21 cellular contexts compared by ENCODE assay signal in the genomic region with DNA sequence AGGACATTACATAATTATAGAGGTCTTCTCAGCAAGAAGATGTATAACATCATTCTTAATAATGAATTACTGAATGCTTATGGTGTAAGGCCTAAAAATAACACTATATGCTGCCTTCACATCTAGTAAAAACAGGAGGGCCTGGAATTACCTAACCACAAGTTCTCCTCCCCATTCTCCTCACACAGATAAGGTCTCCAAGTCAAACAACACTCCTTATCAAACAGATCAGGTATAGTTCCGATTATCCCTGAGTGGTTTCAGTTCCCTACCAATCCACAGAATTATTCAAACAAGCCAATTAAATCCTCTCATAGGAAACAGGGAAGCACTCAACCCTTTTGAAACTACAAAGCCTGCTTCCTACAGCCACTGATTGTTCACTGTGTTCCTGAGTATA. TPM values are rescaled to one million over a fixed set of nuclear protein-coding genes. Genes with fewer than 3 reads are reported as not detected.
DNase-seq lines count a peak whose midpoint lies in the region; ATAC-seq and TF ChIP-seq lines count a peak whose summit lies in the region.
"Had no signal": no experiment of that assay in that cellular context is flagged by ENCODE, and none has a peak within 500 bp of the region (broad histone marks: within the 10 kb centered on the region; RNA-seq: fewer than 3 reads in every experiment).

No MANE protein-coding gene starts in this region.

- ATAC-seq in left colon: peak; percentile 64
- ATAC-seq: T-cell had no signal

- TF ChIP-seq CTCF in foreskin fibroblast (IDR thresholded peaks at IDR 0.05; ENCODE audit: low read depth, low read length) (no peak), coronary artery (IDR thresholded peaks at IDR 0.05) (no peak)

- intact Hi-C loops in left colon (cut with DNase I, micrococcal nuclease): no loop called here

- DNase-seq in NCI-H1105 treated with DMSO at 0.1 percent for 48 hours (lab: John Stamatoyannopoulos, UW) (peak; percentile 19), NCI-H1105 (lab: John Stamatoyannopoulos, UW) (no peak), KBM-7 (peak; percentile 4), NCI-H2196 (lab: John Stamatoyannopoulos, UW; ENCODE audit: unreplicated experiment) (peak; percentile 11), left colon (no peak), iPS-NIHi7 (ENCODE audit: extremely low spot score) (no peak), foreskin fibroblast (no peak), coronary artery (ENCODE audit: low spot score) (no peak)
- DNase-seq: Calu3, GM23248, H7, KG1, MG63, NCI-H187, NCI-H2171 treated with DMSO at 0.1 percent for 48 hours, NCI-H446 treated with DMSO at 0.1 percent for 48 hours, Right ventricle myocardium superior, RPMI8226, T-cell had no signal

- H3K4me3 ChIP-seq in foreskin fibroblast (ENCODE audit: low read depth in 1 of 2, low read length in 2 of 2) (no peak overlapping the region), coronary artery (no peak overlapping the region)
- H3K4me3 ChIP-seq: GM23248, MG63 had no signal

- no peak overlapping the region for H3K27ac ChIP-seq in coronary artery
- H3K27ac ChIP-seq: GM23248 had no signal

- in situ Hi-C loops in KBM-7 (cut with MboI; ENCODE audit: low pct_unique_long_range_greater_than_20kb, low sequenced_read_pairs): no loop called here

RNA-seq across cellular contexts. Expression of gene AGBL4, which starts 4.0 kb away (rescaled TPM):
- under 1 TPM in 1 of 2 donors, not detected in 1; 0.47 TPM for total RNA-seq in left colon
- total RNA-seq: A172; Calu3; GM23248; T-helper 2 cell treated with Interferon-gamma antibody and Interleukin-4, amounts not matched to agents 100 ng/mL and 5 ng/mL, for 36 hours had no signal

Comparison
In these comparisons a context has a peak if more than half of its experiments do, and no peak if none do; other contexts are left out.
1. DNase-seq: peak in NCI-H1105 treated with DMSO at 0.1 percent for 48 hours (single experiment), KBM-7 (single experiment) and NCI-H2196 (single experiment); none in NCI-H1105 (single experiment), left colon (0 of 2), iPS-NIHi7 (single experiment), foreskin fibroblast (0 of 2) and coronary artery (single experiment).